Comparison of ENCODE assay signal across 13 cellular contexts in genomic region chr11:28860898-28861297, GRCh38.
DNase-seq lines count a peak whose midpoint lies in the region; ATAC-seq and TF ChIP-seq lines count a peak whose summit lies in the region.
"Had no signal": no experiment of that assay in that cellular context is flagged by ENCODE, and none has a peak within 500 bp of the region (broad histone marks: within the 10 kb centered on the region; RNA-seq: fewer than 3 reads in every experiment).

No MANE protein-coding gene starts in this region.

- peak overlapping the region; percentile 43; the same call in 1 of the 2 replicates for H3K4ac ChIP-seq in IMR-90 (ENCODE audit: low read depth, low read length)

- no peak overlapping the region for H3K4me2 ChIP-seq in IMR-90 (ENCODE audit: low read depth, low read length)
- H3K4me2 ChIP-seq in mammary epithelial cell (ENCODE audit: insufficient read depth, low read depth, low read length): peak overlapping the region; percentile 25

- H3K18ac ChIP-seq in IMR-90 (ENCODE audit: low read depth, low read length): no peak overlapping the region; the same call in 1 of the 2 replicates

- TF ChIP-seq CTCF in IMR-90 (conservative IDR thresholded peaks at IDR 0.05; ENCODE audit: low read depth, low read length): no peak
- no peak for TF ChIP-seq CTCF in mammary epithelial cell (conservative IDR thresholded peaks at IDR 0.05 in 1 of 2, IDR thresholded peaks at IDR 0.05 in 1 of 2; ENCODE audit: extremely low read depth in 1 of 2, insufficient read depth in 1 of 2, low read depth in 1 of 2, low read length in 2 of 2)

- TF ChIP-seq RAD21 in IMR-90 (IDR thresholded peaks at IDR 0.05; ENCODE audit: low read length): no peak

- no peak overlapping the region for H3K9ac ChIP-seq in IMR-90 (ENCODE audit: low read depth, low read length)
- no peak overlapping the region for H3K9ac ChIP-seq in mammary epithelial cell (ENCODE audit: insufficient read depth, low read length)

- H4K20me1 ChIP-seq in IMR-90 (ENCODE audit: insufficient read depth, low read length): no peaks in the 10 kb centered on the region
- no peaks in the 10 kb centered on the region for H4K20me1 ChIP-seq in mammary epithelial cell (ENCODE audit: insufficient read depth, low read length)

- in situ Hi-C loops in IMR-90 (cut with MboI; ENCODE audit: low sequenced_read_pairs): no loop called here
- in situ Hi-C loops in mammary epithelial cell (cut with MboI; ENCODE audit: low sequenced_read_pairs in 2 of 2): no loop called here

- no peak overlapping the region for H2AK9ac ChIP-seq in IMR-90 (replicated peaks; ENCODE audit: low read depth, low read length, poor library complexity)

- H3K36me3 ChIP-seq in IMR-90 (ENCODE audit: control insufficient read depth, insufficient read depth, low read length): no peaks in the 10 kb centered on the region
- H3K36me3 ChIP-seq in mammary epithelial cell (ENCODE audit: insufficient read depth, low read length): no peaks in the 10 kb centered on the region
- H3K36me3 ChIP-seq: colonic mucosa had no signal

- H2AK5ac ChIP-seq in IMR-90 (ENCODE audit: low read depth, low read length): no peak overlapping the region

- TF ChIP-seq POLR2A in IMR-90 (IDR thresholded peaks at IDR 0.05; ENCODE audit: low read depth, low read length): no peak

- intact Hi-C loops in IMR-90 (cut with micrococcal nuclease) (no loop called here), mammary epithelial cell (cut with micrococcal nuclease) (loop anchor here (1.0 kb wide), 1 partner anchor 25 kb away; no protein-coding TSS in a partner anchor)

- no peak overlapping the region; the same call in 1 of the 2 replicates for H4K5ac ChIP-seq in IMR-90 (ENCODE audit: low read depth, low read length)

- peaks cover 2% of the 10 kb centered on the region; the same call in 1 of the 2 replicates for H3K4me1 ChIP-seq in IMR-90 (ENCODE audit: control insufficient read depth, insufficient read depth, low read length)
- peaks cover 19% of the 10 kb centered on the region for H3K4me1 ChIP-seq in mammary epithelial cell (ENCODE audit: insufficient read depth, low read length)
- H3K4me1 ChIP-seq: colonic mucosa had no signal

- H4K91ac ChIP-seq in IMR-90 (ENCODE audit: insufficient read depth, low read depth, low read length): no peak overlapping the region

- dilution Hi-C loops in IMR-90 (cut with HindIII; ENCODE audit: low sequenced_read_pairs, unreplicated experiment) (no loop called here), mammary epithelial cell (cut with HindIII; ENCODE audit: low sequenced_read_pairs) (no loop called here)

- no peaks in the 10 kb centered on the region for H3K79me2 ChIP-seq in mammary epithelial cell (ENCODE audit: insufficient read depth, low read length)

- H4K8ac ChIP-seq in IMR-90 (ENCODE audit: low read depth in 2 of 2, low read length in 2 of 2): peak overlapping the region; percentile 4 to 64; a peak in 1 of 4 replicates

- peak overlapping the region; percentile 71 for H2BK5ac ChIP-seq in IMR-90 (ENCODE audit: low read depth, low read length, poor library complexity, severe bottlenecking)

- peak overlapping the region; percentile 57 for H2BK120ac ChIP-seq in IMR-90 (ENCODE audit: low read depth, low read length)

- BruUV-seq in IMR-90 (replicated peaks; lab: Mats Ljungman, UMichigan): no TSS peak
- BruUV-seq in mammary epithelial cell (replicated peaks; lab: Mats Ljungman, UMichigan): no TSS peak

- 0 out of 3 replicates have a peak overlapping the region, but pooled peaks have one; percentile 29 for H2BK15ac ChIP-seq in IMR-90 (ENCODE audit: low read depth, low read length)

- POLR2A ChIA-PET in IMR-90 (lab: Charles Lee; ENCODE audit: unreplicated experiment): no interaction called here

- CTCF ChIA-PET in IMR-90 (lab: Yijun Ruan, JAX): interaction anchor here (0.9 to 1.3 kb wide), 2 partner anchors 299 to 473 kb away, joined by 3 to 4 read pairs; no protein-coding TSS in a partner anchor
- CTCF ChIA-PET in mammary epithelial cell (lab: Charles Lee; ENCODE audit: low non-redundant PET): no interaction called here

- H2AFZ ChIP-seq in IMR-90 (replicated peaks; ENCODE audit: low read length, poor library complexity): no peak overlapping the region
- no peak overlapping the region for H2AFZ ChIP-seq in mammary epithelial cell (ENCODE audit: low read depth, low read length)

- no peak overlapping the region for H3K56ac ChIP-seq in IMR-90 (ENCODE audit: extremely low read depth, insufficient read depth, low read length)

- H3K4me3 ChIP-seq in IMR-90 (ENCODE audit: insufficient read depth, low read depth, low read length): no peak overlapping the region
- H3K4me3 ChIP-seq in mammary epithelial cell (replicated peaks in 1 of 3; ENCODE audit: insufficient read depth in 1 of 3, low read depth in 2 of 3, low read length in 3 of 3): no peak overlapping the region
- H3K4me3 ChIP-seq: colonic mucosa had no signal

- no peaks in the 10 kb centered on the region for H3K9me1 ChIP-seq in IMR-90 (ENCODE audit: insufficient read depth, low read length)

- no peak overlapping the region for H3K23ac ChIP-seq in IMR-90 (ENCODE audit: low read depth, low read length)

- no peak overlapping the region for H3K27ac ChIP-seq in IMR-90 (ENCODE audit: insufficient read depth, low read length)
- no peak overlapping the region for H3K27ac ChIP-seq in mammary epithelial cell (ENCODE audit: insufficient read depth, low read depth, low read length)
- H3K27ac ChIP-seq: colonic mucosa had no signal

- H2BK20ac ChIP-seq in IMR-90 (ENCODE audit: low read depth, low read length): peak overlapping the region; percentile 89; the same call in 1 of the 2 replicates

- H3K27me3 ChIP-seq in IMR-90 (ENCODE audit: control insufficient read depth, insufficient read depth, low read length) (no peaks in the 10 kb centered on the region), mammary epithelial cell (ENCODE audit: insufficient read depth, low read length) (no peaks in the 10 kb centered on the region)
- H3K27me3 ChIP-seq: colonic mucosa had no signal

- ATAC-seq in IMR-90 (ENCODE audit: low read depth) (peak; percentile 91), GM19467 (IDR thresholded peaks at IDR 0.05; ENCODE audit: unreplicated experiment) (no peak)

- 0 out of 2 replicates have a peak overlapping the region, but pooled peaks have one; percentile 64 for H3K14ac ChIP-seq in IMR-90 (replicated peaks; ENCODE audit: low read depth, low read length)

- no CpG with 5 or more reads among the region's 2 CpGs for WGBS in IMR-90 (ENCODE audit: extremely low coverage in 2 of 2, insufficient read length in 1 of 2), 2 experiments
- WGBS in mammary epithelial cell (ENCODE audit: low coverage, missing lambda C conversion rate): 0% methylated on average over 2 of the region's 2 CpGs

- H3K79me1 ChIP-seq in IMR-90 (ENCODE audit: low read depth in 1 of 2, low read length in 2 of 2): no peaks in the 10 kb centered on the region

- DNase-seq in AG08395 (ENCODE audit: low spot score): peak; percentile 28
- DNase-seq in IMR-90: peak; percentile 74
- peak; percentile 53 for DNase-seq in mammary epithelial cell
- peak; percentile 31 for DNase-seq in kidney glomerular epithelial cell (lab: John Stamatoyannopoulos, UW)
- DNase-seq in AML-193 (lab: John Stamatoyannopoulos, UW): no peak
- no peak for DNase-seq in NAMALWA (ENCODE audit: low spot score)
- no peak for DNase-seq in SIG-M5 treated with dmso at 0.1 percent for 504 hours (lab: John Stamatoyannopoulos, UW; ENCODE audit: unreplicated experiment)
- DNase-seq: activated CD4-positive, alpha-beta memory T cell treated with anti-CD3 and anti-CD28 coated beads for 36 hours; activated effector memory CD4-positive, alpha-beta T cell treated with anti-CD3 and anti-CD28 coated beads, Interleukin-2, amount 50 U/mL, for 16 hours; colonic mucosa; Kasumi-1; NCI-H2081 treated with DMSO at 0.1 percent for 48 hours had no signal

- H3K9me3 ChIP-seq in IMR-90 (ENCODE audit: control insufficient read depth, insufficient read depth, low read length) (peaks cover 12% of the 10 kb centered on the region), mammary epithelial cell (replicated peaks; ENCODE audit: insufficient read depth, low read length) (no peaks in the 10 kb centered on the region)
- H3K9me3 ChIP-seq: colonic mucosa had no signal

TF ChIP-seq in IMR-90, 13 proteins besides CTCF, POLR2A, EP300 and RAD21:
- peak; percentile 45; the same call in 1 of the 2 replicates for TF ChIP-seq FOS (IDR thresholded peaks at IDR 0.05; ENCODE audit: low read depth, low read length)
- no peak for TF ChIP-seq CEBPB (IDR thresholded peaks at IDR 0.05; ENCODE audit: low read depth, low read length)
- no peak for TF ChIP-seq MAFK (IDR thresholded peaks at IDR 0.05; ENCODE audit: low read depth, low read length)

Comparison
In these comparisons a context has a peak if more than half of its experiments do, and no peak if none do; other contexts are left out.
1. DNase-seq: peak in AG08395 (single experiment), IMR-90 (single experiment), mammary epithelial cell (single experiment) and kidney glomerular epithelial cell (single experiment); none in AML-193 (0 of 2), NAMALWA (single experiment) and SIG-M5 treated with dmso at 0.1 percent for 504 hours (single experiment).